ENCODE assay signal across 11 cellular contexts in genomic region chr11:1531961-1532586, GRCh38. TPM values are rescaled to one million over a fixed set of nuclear protein-coding genes. Genes with fewer than 3 reads are reported as not detected.
A peak's percentile ranks its signal among the peaks of the same experiment; 100 is the strongest.
DNase-seq lines count a peak whose midpoint lies in the region; ATAC-seq and TF ChIP-seq lines count a peak whose summit lies in the region.
"Had no signal": no experiment of that assay in that cellular context is flagged by ENCODE, and none has a peak within 500 bp of the region (broad histone marks: within the 10 kb centered on the region; RNA-seq: fewer than 3 reads in every experiment).

No MANE protein-coding gene starts in this region.

- H3K4me1 ChIP-seq in HEK293 (ENCODE audit: control insufficient read depth, insufficient read depth, low read length), result no peaks in the 10 kb centered on the region
- H3K4me1 ChIP-seq in left lung, result peaks cover 0 to 53% of the 10 kb centered on the region in 2 donors
- peaks cover 39% of the 10 kb centered on the region for H3K4me1 ChIP-seq in stomach smooth muscle (ENCODE audit: control insufficient read depth, insufficient read depth, low read length)
- H3K4me1 ChIP-seq in CD4-positive, alpha-beta memory T cell (ENCODE audit: insufficient read depth, low read length), result peaks cover 80% of the 10 kb centered on the region

- DNase-seq in left lung (peak in 1 of 2 donors; percentile 73), kidney glomerular epithelial cell (lab: John Stamatoyannopoulos, UW) (no peak)
- no peak for DNase-seq in CD4-positive, alpha-beta memory T cell

- H3K9me3 Mint-ChIP-seq in CD4-positive, alpha-beta memory T cell, result no peaks in the 10 kb centered on the region
- H3K9me3 Mint-ChIP-seq: IgD-negative memory B cell had no signal

- no peaks in the 10 kb centered on the region for H3K27me3 Mint-ChIP-seq in CD4-positive, alpha-beta memory T cell
- H3K27me3 Mint-ChIP-seq: IgD-negative memory B cell had no signal

- peaks cover 9 to 20% of the 10 kb centered on the region in 2 donors for H3K36me3 Mint-ChIP-seq in CD4-positive, alpha-beta memory T cell

- H3K9ac ChIP-seq in stomach smooth muscle (ENCODE audit: low read length in 2 of 2), result peak overlapping the region in 1 of 2 donors; percentile 29

- POLR2A ChIA-PET in HEK293 (lab: Yijun Ruan, JAX), result no interaction called here
- POLR2A ChIA-PET in CD4-positive, alpha-beta memory T cell (lab: Charles Lee; ENCODE audit: partially characterized antibody), result no interaction called here

- H3K4me1 Mint-ChIP-seq in CD4-positive, alpha-beta memory T cell, result peaks cover 29 to 86% (median 41%) of the 10 kb centered on the region in 4 donors

- no peak overlapping the region for H3K4me3 Mint-ChIP-seq in CD4-positive, alpha-beta memory T cell

- TF ChIP-seq CTCF in HEK293 (tag by site-specific recombination; IDR thresholded peaks at IDR 0.05), result no peak
- TF ChIP-seq CTCF in left lung (IDR thresholded peaks at IDR 0.05), result no peak

- H3K36me3 ChIP-seq in HEK293 (ENCODE audit: control insufficient read depth in 2 of 2, insufficient read depth in 1 of 2, low read length in 2 of 2) (peaks cover 0 to 30% of the 10 kb centered on the region in 2 experiments; a peak in 1 of 3 replicates), left lung (peaks cover 0 to 20% of the 10 kb centered on the region in 2 donors), stomach smooth muscle (ENCODE audit: control insufficient read depth in 2 of 2, insufficient read depth in 2 of 2, low read length in 2 of 2) (peaks cover 2 to 6% of the 10 kb centered on the region in 2 donors)
- H3K36me3 ChIP-seq in CD4-positive, alpha-beta memory T cell (ENCODE audit: insufficient read depth, low read length), result peaks cover 26% of the 10 kb centered on the region

- H3K9me3 ChIP-seq in HEK293 (ENCODE audit: control insufficient read depth, insufficient read depth, low read depth, low read length) (no peaks in the 10 kb centered on the region), left lung (no peaks in the 10 kb centered on the region), stomach smooth muscle (ENCODE audit: control insufficient read depth in 2 of 2, low read length in 2 of 2) (no peaks in the 10 kb centered on the region)
- H3K9me3 ChIP-seq in CD4-positive, alpha-beta memory T cell (ENCODE audit: control insufficient read depth in 1 of 2, low read length in 2 of 2), result no peaks in the 10 kb centered on the region

- intact Hi-C loops in left lung (cut with DNase I), result no loop called here
- intact Hi-C loops in CD4-positive, alpha-beta memory T cell (cut with micrococcal nuclease), result no loop called here

- no peak overlapping the region for H3K27ac ChIP-seq in HEK293 (ENCODE audit: extremely low read depth, low read depth, low read length)
- H3K27ac ChIP-seq in cingulate gyrus (ENCODE audit: low read depth, low read length), result peak overlapping the region; percentile 61
- H3K27ac ChIP-seq in left lung, result peak overlapping the region; percentile 5 to 63
- peak overlapping the region; percentile 71 for H3K27ac ChIP-seq in stomach smooth muscle (ENCODE audit: low read length)
- H3K27ac ChIP-seq in CD4-positive, alpha-beta memory T cell (ENCODE audit: low read depth, low read length), result no peak overlapping the region

- peak overlapping the region in 1 of 7 donors; percentile 37 for H3K27ac Mint-ChIP-seq in CD4-positive, alpha-beta memory T cell

- H3K27me3 ChIP-seq in left lung, result no peaks in the 10 kb centered on the region
- H3K27me3 ChIP-seq in stomach smooth muscle (ENCODE audit: control insufficient read depth in 1 of 2, insufficient read depth in 2 of 2, low read length in 2 of 2), result no peaks in the 10 kb centered on the region
- H3K27me3 ChIP-seq in CD4-positive, alpha-beta memory T cell (ENCODE audit: insufficient read depth, low read length), result no peaks in the 10 kb centered on the region

- peak; percentile 9 for ATAC-seq in left lung
- no peak for ATAC-seq in HG03159 (IDR thresholded peaks at IDR 0.05; ENCODE audit: unreplicated experiment)
- no peak for ATAC-seq in GM21381 (IDR thresholded peaks at IDR 0.05; ENCODE audit: unreplicated experiment)

- H3K4me3 ChIP-seq in HEK293 (ENCODE audit: low read depth, low read length) (no peak overlapping the region), left lung (no peak overlapping the region), stomach smooth muscle (ENCODE audit: low read length in 2 of 2) (peak overlapping the region in 1 of 2 donors; percentile 52)
- H3K4me3 ChIP-seq in CD4-positive, alpha-beta memory T cell (ENCODE audit: low read length in 2 of 2), result no peak overlapping the region
- H3K4me3 ChIP-seq: lung had no signal

- CTCF ChIA-PET in HEK293 (lab: Yijun Ruan, JAX), result interaction anchor here (0.8 to 1.2 kb wide), 2 partner anchors 14 to 97 kb away, joined by 3 to 5 read pairs; partner anchors contain the start of gene KRTAP5-5
- CTCF ChIA-PET in CD4-positive, alpha-beta memory T cell (lab: Charles Lee; ENCODE audit: partially characterized antibody), result interaction anchor here (0.7 to 1.0 kb wide), 2 partner anchors 18 to 63 kb away, joined by 3 to 4 read pairs; no protein-coding TSS in a partner anchor

TF ChIP-seq in HEK293, 187 proteins besides CTCF, POLR2A, EP300 and RAD21:
- TF ChIP-seq ZFHX2 (tag by site-specific recombination; conservative IDR thresholded peaks at IDR 0.05) (0 out of 2 replicates have a peak, but pooled peaks have one; percentile 28), ZNF776 (tag by site-specific recombination; IDR thresholded peaks at IDR 0.05; ENCODE audit: borderline replicate concordance) (no peak)

RNA-seq across cellular contexts. Expression of gene DUSP8, which starts 40.0 kb away (rescaled TPM):
- 10 to 100 TPM in 1 of 2 donors, 1 to 10 TPM in 1; 9.9 to 21.8 TPM for total RNA-seq in left lung
- total RNA-seq in CD4-positive, alpha-beta memory T cell, result 1 to 10 TPM; 5.8 TPM
- 1 to 10 TPM in 1 of 2 donors, not detected in 1; 1.5 TPM for polyA plus RNA-seq in CD4-positive, alpha-beta memory T cell

RNA-seq across cellular contexts. Expression of gene MOB2, which starts 45.5 kb away (rescaled TPM):
- 10 to 100 TPM; 38.6 to 41.3 TPM for total RNA-seq in left lung
- total RNA-seq in CD4-positive, alpha-beta memory T cell, result 10 to 100 TPM; 73.1 to 74.1 TPM
- 10 to 100 TPM; 48.8 to 67.0 TPM for polyA plus RNA-seq in CD4-positive, alpha-beta memory T cell

RNA-seq across cellular contexts. Expression of gene KRTAP5-1, which starts 53.0 kb away (rescaled TPM):
- total RNA-seq in left lung, result not detected
- not detected for total RNA-seq in CD4-positive, alpha-beta memory T cell
- under 1 TPM in 1 of 2 donors, not detected in 1; 0.29 TPM for polyA plus RNA-seq in CD4-positive, alpha-beta memory T cell
- total RNA-seq: lung; T-helper 1 cell treated with Interleukin-12 subunit alpha and Interleukin-12 subunit beta and Interleukin-4 antibody, amounts not matched to agents 30 ng/mL and 1 ng/mL, for 36 hours had no signal
- polyA plus RNA-seq: IgD-negative memory B cell, lung had no signal

Comparison
In these comparisons a context has a peak if more than half of its experiments do, and no peak if none do; other contexts are left out.
1. H3K27ac ChIP-seq: peak in cingulate gyrus (single experiment), left lung (2 of 2) and stomach smooth muscle (single experiment); none in HEK293 (single experiment) and CD4-positive, alpha-beta memory T cell (single experiment).